Comparison of ENCODE assay signal across 8 cellular contexts in genomic region chr19:13154241-13154778, GRCh38. TPM values are rescaled to one million over a fixed set of nuclear protein-coding genes. Genes with fewer than 3 reads are reported as not detected.
DNase-seq lines count a peak whose midpoint lies in the region; TF ChIP-seq lines count a peak whose summit lies in the region.

No MANE protein-coding gene starts in this region.

- TF ChIP-seq CTCF in brain microvascular endothelial cell (IDR thresholded peaks at IDR 0.05; ENCODE audit: low read depth, low read length, missing control alignments) = no peak

- H3K4me1 ChIP-seq in iPS-18a (ENCODE audit: control insufficient read depth, low read depth, low read length) (peaks cover 5% of the 10 kb centered on the region), skeletal muscle satellite cell (ENCODE audit: control insufficient read depth, insufficient read depth, low read length) (peaks cover 21% of the 10 kb centered on the region)

- no peaks in the 10 kb centered on the region for H3K9me3 ChIP-seq in iPS-18a (ENCODE audit: control insufficient read depth, low read depth, low read length)
- no peaks in the 10 kb centered on the region for H3K9me3 ChIP-seq in skeletal muscle satellite cell (replicated peaks; ENCODE audit: low read length)

- H3K27ac ChIP-seq in brain microvascular endothelial cell (peak overlapping the region; percentile 91), iPS-18a (ENCODE audit: low read length) (peak overlapping the region; percentile 96)

- peak overlapping the region; percentile 90 for H3K4me3 ChIP-seq in Jurkat, Clone E6-1 (ENCODE audit: low read length)
- peak overlapping the region; percentile 99 for H3K4me3 ChIP-seq in brain microvascular endothelial cell (ENCODE audit: low read depth, low read length)
- H3K4me3 ChIP-seq in iPS-18a (ENCODE audit: low read length) = peak overlapping the region; percentile 94
- peak overlapping the region; percentile 89 for H3K4me3 ChIP-seq in skeletal muscle satellite cell (ENCODE audit: low read length)

- H3K27me3 ChIP-seq in brain microvascular endothelial cell (replicated peaks) = no peaks in the 10 kb centered on the region
- no peaks in the 10 kb centered on the region for H3K27me3 ChIP-seq in iPS-18a (ENCODE audit: control insufficient read depth, insufficient read depth, low read length)
- no peaks in the 10 kb centered on the region for H3K27me3 ChIP-seq in skeletal muscle satellite cell (ENCODE audit: control insufficient read depth, insufficient read depth, low read length)

- in situ Hi-C loops in brain microvascular endothelial cell (cut with HindIII; ENCODE audit: low pct_ligation_motif_present, low sequenced_read_pairs) = no loop called here

- peak overlapping the region; percentile 99 for H3K4me2 ChIP-seq in skeletal muscle satellite cell (ENCODE audit: low read length)

- DNase-seq in DMS53 treated with DMSO at 0.1 percent for 48 hours (lab: John Stamatoyannopoulos, UW; ENCODE audit: unreplicated experiment) (peak; percentile 57), T-helper 22 cell (ENCODE audit: low read depth) (peak; percentile 36), brain microvascular endothelial cell (peak; percentile 90), DMS114 treated with DMSO at 0.1 percent for 48 hours (lab: John Stamatoyannopoulos, UW; ENCODE audit: unreplicated experiment) (no peak), NCI-H187 treated with DMSO at 0.1 percent for 48 hours (lab: John Stamatoyannopoulos, UW) (no peak)
- DNase-seq in Jurkat, Clone E6-1 (ENCODE audit: low read depth, low spot score) = no peak

- H3K9ac ChIP-seq in iPS-18a (ENCODE audit: low read length) (peak overlapping the region; percentile 99), skeletal muscle satellite cell (ENCODE audit: low read depth, low read length) (peak overlapping the region; percentile 100)

- H3K36me3 ChIP-seq in brain microvascular endothelial cell (replicated peaks) = peaks cover 14% of the 10 kb centered on the region
- no peaks in the 10 kb centered on the region for H3K36me3 ChIP-seq in iPS-18a (ENCODE audit: control insufficient read depth, low read depth, low read length)
- H3K36me3 ChIP-seq in skeletal muscle satellite cell (ENCODE audit: insufficient read depth, low read length) = peaks cover 17% of the 10 kb centered on the region

RNA-seq across cellular contexts. Expression of gene IER2, which starts 4.1 kb away (rescaled TPM):
- 52.0 TPM for polyA plus RNA-seq in Jurkat, Clone E6-1 (2012; ENCODE audit: insufficient read depth, insufficient read length)
- 17.2 and 21.0 TPM in 2 replicates for total RNA-seq in skeletal muscle satellite cell (2012; rRNA removed)

RNA-seq across cellular contexts. Expression of gene STX10, which starts 4.1 kb away (rescaled TPM):
- 137 TPM for polyA plus RNA-seq in Jurkat, Clone E6-1 (2012; ENCODE audit: insufficient read depth, insufficient read length)
- 67.5 and 72.2 TPM in 2 replicates for total RNA-seq in skeletal muscle satellite cell (2012; rRNA removed)

RNA-seq across cellular contexts. Expression of gene NACC1, which starts 36.2 kb away (rescaled TPM):
- 24.0 TPM for polyA plus RNA-seq in Jurkat, Clone E6-1 (2012; ENCODE audit: insufficient read depth, insufficient read length)
- total RNA-seq in skeletal muscle satellite cell (2012; rRNA removed) = 84.7 and 112 TPM in 2 replicates

RNA-seq across cellular contexts. Expression of gene TRMT1, which starts 37.8 kb away (rescaled TPM):
- 52.9 TPM for polyA plus RNA-seq in Jurkat, Clone E6-1 (2012; ENCODE audit: insufficient read depth, insufficient read length)
- total RNA-seq in skeletal muscle satellite cell (2012; rRNA removed) = 40.4 and 49.2 TPM in 2 replicates

RNA-seq across cellular contexts. Expression of gene LYL1, which starts 51.7 kb away (rescaled TPM):
- 0.59 TPM for polyA plus RNA-seq in Jurkat, Clone E6-1 (2012; ENCODE audit: insufficient read depth, insufficient read length)
- 1.0 and 1.1 TPM in 2 replicates for total RNA-seq in skeletal muscle satellite cell (2012; rRNA removed)

Comparison
In these comparisons a context has a peak if more than half of its experiments do, and no peak if none do; other contexts are left out.
1. DNase-seq: peak in DMS53 treated with DMSO at 0.1 percent for 48 hours (single experiment), T-helper 22 cell (single experiment) and brain microvascular endothelial cell (single experiment); none in Jurkat, Clone E6-1 (single experiment), DMS114 treated with DMSO at 0.1 percent for 48 hours (single experiment) and NCI-H187 treated with DMSO at 0.1 percent for 48 hours (single experiment).
2. Peak in every context shown above with its lines, with median percentiles within 50 percentile points of each other: H3K4me3 ChIP-seq.